In the genomic region with DNA sequence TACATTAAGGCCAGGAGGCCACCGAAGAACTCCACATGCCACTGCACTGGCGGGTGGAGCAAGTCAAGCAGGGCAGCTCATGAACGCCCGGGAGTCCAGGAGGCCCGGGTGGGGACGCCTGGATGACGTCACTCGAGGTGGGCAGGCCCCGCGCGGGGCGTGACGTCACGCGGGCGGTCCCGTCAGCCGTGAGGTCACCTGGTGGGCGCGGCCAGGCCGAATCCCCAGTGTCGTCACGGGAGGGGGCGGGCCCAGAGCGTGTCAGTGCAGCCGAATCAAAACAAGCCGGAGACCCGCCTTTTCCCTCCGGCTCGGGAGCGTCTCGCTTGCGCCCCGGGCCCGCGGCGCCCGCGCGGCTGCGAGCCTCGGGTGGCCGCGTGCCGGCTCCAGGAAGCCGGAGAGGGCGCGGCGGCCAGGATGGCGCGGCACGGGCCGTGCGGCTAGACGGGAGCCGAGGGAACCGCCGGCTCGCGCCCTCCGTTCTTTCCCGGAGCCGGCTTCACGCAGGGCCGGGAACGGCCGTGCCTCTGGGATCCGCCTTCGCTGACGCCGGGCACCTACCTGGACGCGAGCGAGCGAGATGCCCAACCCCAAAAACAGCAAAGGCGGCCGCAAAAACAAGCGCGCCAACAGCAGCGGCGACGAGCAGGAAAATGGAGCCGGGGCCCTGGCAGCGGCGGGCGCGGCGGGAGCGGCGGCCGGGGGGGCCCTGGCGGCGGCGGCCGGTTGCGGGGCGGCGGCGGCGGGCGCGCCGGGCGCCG, we compare ENCODE assay signal across 8 cellular contexts. TPM values are rescaled to one million over a fixed set of nuclear protein-coding genes. Genes with fewer than 3 reads are reported as not detected.
DNase-seq lines count a peak whose midpoint lies in the region; ATAC-seq, FAIRE-seq and TF ChIP-seq lines count a peak whose summit lies in the region.

A gene with protein sequence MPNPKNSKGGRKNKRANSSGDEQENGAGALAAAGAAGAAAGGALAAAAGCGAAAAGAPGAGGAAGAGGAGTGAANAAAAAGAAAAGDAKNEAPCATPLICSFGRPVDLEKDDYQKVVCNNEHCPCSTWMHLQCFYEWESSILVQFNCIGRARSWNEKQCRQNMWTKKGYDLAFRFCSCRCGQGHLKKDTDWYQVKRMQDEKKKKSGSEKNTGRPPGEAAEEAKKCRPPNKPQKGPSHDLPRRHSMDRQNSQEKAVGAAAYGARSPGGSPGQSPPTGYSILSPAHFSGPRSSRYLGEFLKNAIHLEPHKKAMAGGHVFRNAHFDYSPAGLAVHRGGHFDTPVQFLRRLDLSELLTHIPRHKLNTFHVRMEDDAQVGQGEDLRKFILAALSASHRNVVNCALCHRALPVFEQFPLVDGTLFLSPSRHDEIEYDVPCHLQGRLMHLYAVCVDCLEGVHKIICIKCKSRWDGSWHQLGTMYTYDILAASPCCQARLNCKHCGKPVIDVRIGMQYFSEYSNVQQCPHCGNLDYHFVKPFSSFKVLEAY (plus strand): TSS at position 264 of the 761 bp plus-strand sequence. CDS start 317 bp downstream, at position 581.

- WGBS in A549 (ENCODE audit: missing lambda C conversion rate): 32% methylated on average over 4 of the region's 105 CpGs

- no peaks in the 10 kb centered on the region for H3K36me3 ChIP-seq in iPS-18a (ENCODE audit: control insufficient read depth, low read depth, low read length)
- no peaks in the 10 kb centered on the region for H3K36me3 ChIP-seq in skeletal muscle satellite cell (ENCODE audit: insufficient read depth, low read length)

- TF ChIP-seq EP300 in A549 (IDR thresholded peaks at IDR 0.05): no peak

- CTCF ChIA-PET in A549 (lab: Yijun Ruan, JAX): no interaction called here

- POLR2A ChIA-PET in A549 (lab: Yijun Ruan, JAX): no interaction called here

- in situ Hi-C loops in T47D (cut with HindIII; ENCODE audit: low pct_unique_long_range_greater_than_20kb, low sequenced_read_pairs): no loop called here

- TF ChIP-seq POLR2A in A549 (IDR thresholded peaks at IDR 0.05; ENCODE audit: low read length): no peak

- no peak for TF ChIP-seq RAD21 in A549 (conservative IDR thresholded peaks at IDR 0.05 in 1 of 2, IDR thresholded peaks at IDR 0.05 in 1 of 2)

- H3K9ac ChIP-seq in iPS-18a (ENCODE audit: low read length): peak within 1 kb of the TSS; percentile 44
- H3K9ac ChIP-seq in skeletal muscle satellite cell (ENCODE audit: low read depth, low read length): peak within 1 kb of the TSS; percentile 91

- DNase-seq in A549 (ENCODE audit: low read depth in 1 of 2, low spot score in 1 of 2): peak; percentile 56 to 91
- peak; percentile 82 for DNase-seq in NCI-H2196 treated with DMSO at 0.1 percent for 48 hours (lab: John Stamatoyannopoulos, UW; ENCODE audit: unreplicated experiment)
- DNase-seq in T47D (ENCODE audit: low read depth in 1 of 2, low spot score in 1 of 2): peak; percentile 58 to 93

- peak within 1 kb of the TSS; percentile 68 to 88 for H3K27ac ChIP-seq in A549
- peak within 1 kb of the TSS; percentile 73 for H3K27ac ChIP-seq in VCaP
- no peak within 1 kb of the TSS for H3K27ac ChIP-seq in iPS-18a (ENCODE audit: low read length)

- FAIRE-seq in A549 (lab: Jason Lieb, UNC): no peak

- peak within 1 kb of the TSS; percentile 93 for H3K4me2 ChIP-seq in A549
- H3K4me2 ChIP-seq in skeletal muscle satellite cell (ENCODE audit: low read length): peak within 1 kb of the TSS; percentile 84

- no peak for TF ChIP-seq CTCF in A549 (IDR thresholded peaks at IDR 0.05)
- TF ChIP-seq CTCF in VCaP (conservative IDR thresholded peaks at IDR 0.05): no peak

- peaks cover 14% of the 10 kb centered on the region for H3K27me3 ChIP-seq in iPS-18a (ENCODE audit: control insufficient read depth, insufficient read depth, low read length)
- no peaks in the 10 kb centered on the region for H3K27me3 ChIP-seq in skeletal muscle satellite cell (ENCODE audit: control insufficient read depth, insufficient read depth, low read length)

- H3K4me1 ChIP-seq in A549 (peaks cover 4% of the 10 kb centered on the region; the same call in 1 of the 3 replicates), iPS-18a (ENCODE audit: control insufficient read depth, low read depth, low read length) (peaks cover 2% of the 10 kb centered on the region), skeletal muscle satellite cell (ENCODE audit: control insufficient read depth, insufficient read depth, low read length) (peaks cover 3% of the 10 kb centered on the region)

- H3K9me3 ChIP-seq in A549: no peaks in the 10 kb centered on the region
- H3K9me3 ChIP-seq in iPS-18a (ENCODE audit: control insufficient read depth, low read depth, low read length): no peaks in the 10 kb centered on the region
- H3K9me3 ChIP-seq in skeletal muscle satellite cell (replicated peaks; ENCODE audit: low read length): no peaks in the 10 kb centered on the region

- H3K4me3 ChIP-seq in A549 (peak within 1 kb of the TSS; percentile 94), iPS-18a (ENCODE audit: low read length) (peak within 1 kb of the TSS; percentile 76), skeletal muscle satellite cell (ENCODE audit: low read length) (peak within 1 kb of the TSS; percentile 76)

- peak; percentile 90 to 93 for ATAC-seq in A549
- ATAC-seq in GM18868 (IDR thresholded peaks at IDR 0.05; ENCODE audit: unreplicated experiment): peak; percentile 84
- peak; percentile 82 for ATAC-seq in HG03108 (IDR thresholded peaks at IDR 0.05; ENCODE audit: unreplicated experiment)

TF ChIP-seq in A549, 52 proteins besides CTCF, POLR2A, EP300 and RAD21:
- no peak for TF ChIP-seq JUNB (IDR thresholded peaks at IDR 0.05)
- TF ChIP-seq NPAS2 (CRISPR knock-in tag; IDR thresholded peaks at IDR 0.05; ENCODE audit: borderline replicate concordance): no peak
- TF ChIP-seq RNF2 (IDR thresholded peaks at IDR 0.05; ENCODE audit: borderline replicate concordance, low read depth): no peak
- no peak for TF ChIP-seq RARB (CRISPR knock-in tag; IDR thresholded peaks at IDR 0.05)
- TF ChIP-seq FOSL2 (IDR thresholded peaks at IDR 0.05): no peak
- peak; percentile 91 for TF ChIP-seq FOSL2 (CRISPR knock-in tag; IDR thresholded peaks at IDR 0.05)
- no peak for TF ChIP-seq SMC3 (IDR thresholded peaks at IDR 0.05)
- TF ChIP-seq, protein P1, sequence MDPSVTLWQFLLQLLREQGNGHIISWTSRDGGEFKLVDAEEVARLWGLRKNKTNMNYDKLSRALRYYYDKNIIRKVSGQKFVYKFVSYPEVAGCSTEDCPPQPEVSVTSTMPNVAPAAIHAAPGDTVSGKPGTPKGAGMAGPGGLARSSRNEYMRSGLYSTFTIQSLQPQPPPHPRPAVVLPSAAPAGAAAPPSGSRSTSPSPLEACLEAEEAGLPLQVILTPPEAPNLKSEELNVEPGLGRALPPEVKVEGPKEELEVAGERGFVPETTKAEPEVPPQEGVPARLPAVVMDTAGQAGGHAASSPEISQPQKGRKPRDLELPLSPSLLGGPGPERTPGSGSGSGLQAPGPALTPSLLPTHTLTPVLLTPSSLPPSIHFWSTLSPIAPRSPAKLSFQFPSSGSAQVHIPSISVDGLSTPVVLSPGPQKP (IDR thresholded peaks at IDR 0.05; ENCODE audit: low read depth, low read length): no peak
- TF ChIP-seq HDAC2 (IDR thresholded peaks at IDR 0.05): no peak
- no peak for TF ChIP-seq GATA3 (IDR thresholded peaks at IDR 0.05; ENCODE audit: borderline replicate concordance)
- TF ChIP-seq EHF (CRISPR knock-in tag; IDR thresholded peaks at IDR 0.05): no peak
- TF ChIP-seq, protein P2, sequence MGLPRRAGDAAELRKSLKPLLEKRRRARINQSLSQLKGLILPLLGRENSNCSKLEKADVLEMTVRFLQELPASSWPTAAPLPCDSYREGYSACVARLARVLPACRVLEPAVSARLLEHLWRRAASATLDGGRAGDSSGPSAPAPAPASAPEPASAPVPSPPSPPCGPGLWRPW (IDR thresholded peaks at IDR 0.05): no peak
- no peak for TF ChIP-seq ZSCAN20 (CRISPR knock-in tag; IDR thresholded peaks at IDR 0.05)
- peak; percentile 66; the same call in 1 of the 2 replicates for TF ChIP-seq RFX5 (IDR thresholded peaks at IDR 0.05)
- no peak for TF ChIP-seq KDM5A (IDR thresholded peaks at IDR 0.05)
- TF ChIP-seq, protein P3, sequence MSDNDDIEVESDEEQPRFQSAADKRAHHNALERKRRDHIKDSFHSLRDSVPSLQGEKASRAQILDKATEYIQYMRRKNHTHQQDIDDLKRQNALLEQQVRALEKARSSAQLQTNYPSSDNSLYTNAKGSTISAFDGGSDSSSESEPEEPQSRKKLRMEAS (IDR thresholded peaks at IDR 0.05): peak; percentile 50
- TF ChIP-seq FOSB (CRISPR knock-in tag; IDR thresholded peaks at IDR 0.05): no peak
- TF ChIP-seq, protein P4, sequence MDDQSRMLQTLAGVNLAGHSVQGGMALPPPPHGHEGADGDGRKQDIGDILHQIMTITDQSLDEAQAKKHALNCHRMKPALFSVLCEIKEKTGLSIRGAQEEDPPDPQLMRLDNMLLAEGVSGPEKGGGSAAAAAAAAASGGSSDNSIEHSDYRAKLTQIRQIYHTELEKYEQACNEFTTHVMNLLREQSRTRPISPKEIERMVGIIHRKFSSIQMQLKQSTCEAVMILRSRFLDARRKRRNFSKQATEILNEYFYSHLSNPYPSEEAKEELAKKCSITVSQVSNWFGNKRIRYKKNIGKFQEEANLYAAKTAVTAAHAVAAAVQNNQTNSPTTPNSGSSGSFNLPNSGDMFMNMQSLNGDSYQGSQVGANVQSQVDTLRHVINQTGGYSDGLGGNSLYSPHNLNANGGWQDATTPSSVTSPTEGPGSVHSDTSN (IDR thresholded peaks at IDR 0.05): no peak
- no peak for TF ChIP-seq HOXA7 (CRISPR knock-in tag; IDR thresholded peaks at IDR 0.05)
- no peak for TF ChIP-seq TFCP2L1 (CRISPR knock-in tag; IDR thresholded peaks at IDR 0.05)
- no peak for TF ChIP-seq SREBF2 (IDR thresholded peaks at IDR 0.05)
- TF ChIP-seq POLR2AphosphoS2 (conservative IDR thresholded peaks at IDR 0.05; ENCODE audit: low read length): no peak

RNA-seq across cellular contexts. Expression of the gene that starts here (rescaled TPM):
- polyA plus RNA-seq in A549 (2011; rRNA removed): 1.8 and 2.2 TPM in 2 replicates
- 0.42 and 0.62 TPM in 2 replicates for polyA plus RNA-seq in A549 (2012; cell fraction: cytosol; rRNA removed)
- polyA plus RNA-seq in A549 (2012; cell fraction: nucleus; rRNA removed): 0.32 and 0.56 TPM in 2 replicates
- 0.94 to 1.3 TPM (median 1.2 TPM) in 3 replicates for polyA plus RNA-seq in A549 (2017; fragmentation: RNase III; extraction: RNeasy Plus Mini Kit Qiagen cat#74134 plus additional on column Dnase treatment)
- polyA minus RNA-seq in A549 (2011; rRNA and poly(A)+ RNA removed): 2.5 and 2.7 TPM in 2 replicates
- 8.5 and 10.4 TPM in 2 replicates for total RNA-seq in skeletal muscle satellite cell (2012; rRNA removed)
